ENCODE assay signal across 8 cellular contexts in genomic region chr2:32277674-32278475, GRCh38. TPM values are rescaled to one million over a fixed set of nuclear protein-coding genes. Genes with fewer than 3 reads are reported as not detected.
DNase-seq lines count a peak whose midpoint lies in the region; ATAC-seq, FAIRE-seq and TF ChIP-seq lines count a peak whose summit lies in the region.

Gene YIPF4 (plus strand): TSS chr2:32277904. CDS start chr2:32278156, 252 bp downstream.

- ATAC-seq in GM18520 (IDR thresholded peaks at IDR 0.05; ENCODE audit: unreplicated experiment) (peak; percentile 97), HG03064 (IDR thresholded peaks at IDR 0.05; ENCODE audit: low read depth, unreplicated experiment) (peak; percentile 99), body of pancreas (peak; percentile 99), gastrocnemius medialis (peak; percentile 100)

- intact Hi-C loops in body of pancreas (cut with DNase I) = no loop called here
- intact Hi-C loops in gastrocnemius medialis (cut with DNase I; ENCODE audit: low total_unique reads) = loop anchor here (2.0 kb wide), 2 partner anchors 79 to 111 kb away; partner anchors contain the start of gene BIRC6

- peak in 2 of 3 donors; percentile 69 for TF ChIP-seq POLR2A in body of pancreas (IDR thresholded peaks at IDR 0.05)
- TF ChIP-seq POLR2A in gastrocnemius medialis (IDR thresholded peaks at IDR 0.05) = peak; percentile 55 to 68

- H3K4me1 ChIP-seq in body of pancreas (peaks cover 30% of the 10 kb centered on the region), iPS DF 6.9 (ENCODE audit: control insufficient read depth, insufficient read depth, low read length) (no peaks in the 10 kb centered on the region), gastrocnemius medialis (peaks cover 12% of the 10 kb centered on the region in 2 donors)

- TF ChIP-seq CTCF in 22Rv1 (IDR thresholded peaks at IDR 0.05) = no peak
- TF ChIP-seq CTCF in body of pancreas (IDR thresholded peaks at IDR 0.05) = no peak
- TF ChIP-seq CTCF in gastrocnemius medialis (IDR thresholded peaks at IDR 0.05 in 4 of 5, conservative IDR thresholded peaks at IDR 0.05 in 1 of 5) = no peak

- peak; percentile 80 for DNase-seq in NCI-H2107 treated with DMSO at 0.1 percent for 48 hours (lab: John Stamatoyannopoulos, UW; ENCODE audit: unreplicated experiment)
- DNase-seq in body of pancreas = peak; percentile 81 to 90 (median 88)
- peak; percentile 73 for DNase-seq in iPS DF 6.9 (ENCODE audit: low read depth, low spot score)
- peak; percentile 78 to 89 for DNase-seq in gastrocnemius medialis

- peaks cover 0 to 2% of the 10 kb centered on the region in 2 donors for H3K36me3 ChIP-seq in body of pancreas (replicated peaks in 1 of 2; ENCODE audit: insufficient read depth in 1 of 2, low read depth in 2 of 2)
- H3K36me3 ChIP-seq in iPS DF 6.9 (ENCODE audit: control insufficient read depth, insufficient read depth, low read length) = 0 out of 2 replicates have a peak, but pooled peaks cover 4% of the 10 kb centered on the region
- H3K36me3 ChIP-seq in gastrocnemius medialis = peaks cover 0 to 12% of the 10 kb centered on the region in 2 donors

- 0% methylated on average over 10 to 59 of the region's 59 CpGs for WGBS in body of pancreas, 2 donors
- no CpG with 5 or more reads among the region's 59 CpGs for WGBS in iPS DF 6.9 (ENCODE audit: insufficient coverage, insufficient read length)

- H3K9me3 ChIP-seq in body of pancreas (no peaks in the 10 kb centered on the region), iPS DF 6.9 (ENCODE audit: control insufficient read depth, insufficient read depth, low read length) (no peaks in the 10 kb centered on the region), gastrocnemius medialis (no peaks in the 10 kb centered on the region)

- in situ Hi-C loops in gastrocnemius medialis (cut with MboI; ENCODE audit: low sequenced_read_pairs in 4 of 4) = no loop called here

- H3K27ac ChIP-seq in 22Rv1 (peak within 1 kb of the TSS; percentile 58), body of pancreas (peak within 1 kb of the TSS; percentile 58 to 91 (median 83)), iPS DF 6.9 (ENCODE audit: low read length) (no peak within 1 kb of the TSS), gastrocnemius medialis (peak within 1 kb of the TSS; percentile 85 to 90 (median 88))

- peak within 1 kb of the TSS; percentile 92 to 96 for H3K4me3 ChIP-seq in body of pancreas
- H3K4me3 ChIP-seq in iPS DF 6.9 (ENCODE audit: low read length) = peak within 1 kb of the TSS; percentile 99
- H3K4me3 ChIP-seq in gastrocnemius medialis = peak within 1 kb of the TSS; percentile 87 to 97 (median 92)

- FAIRE-seq in TTC549 (lab: Jason Lieb, UNC) = peak; percentile 90

- H3K27me3 ChIP-seq in body of pancreas (no peaks in the 10 kb centered on the region), iPS DF 6.9 (ENCODE audit: control insufficient read depth, insufficient read depth, low read length) (no peaks in the 10 kb centered on the region), gastrocnemius medialis (no peaks in the 10 kb centered on the region)

RNA-seq across cellular contexts. Expression of gene YIPF4, which starts in this region (rescaled TPM):
- total RNA-seq in body of pancreas (10 to 100 TPM; 13.5 to 24.7 TPM), gastrocnemius medialis (10 to 100 TPM; 19.5 to 27.3 (median 23.5) TPM)
